In the genomic region with DNA sequence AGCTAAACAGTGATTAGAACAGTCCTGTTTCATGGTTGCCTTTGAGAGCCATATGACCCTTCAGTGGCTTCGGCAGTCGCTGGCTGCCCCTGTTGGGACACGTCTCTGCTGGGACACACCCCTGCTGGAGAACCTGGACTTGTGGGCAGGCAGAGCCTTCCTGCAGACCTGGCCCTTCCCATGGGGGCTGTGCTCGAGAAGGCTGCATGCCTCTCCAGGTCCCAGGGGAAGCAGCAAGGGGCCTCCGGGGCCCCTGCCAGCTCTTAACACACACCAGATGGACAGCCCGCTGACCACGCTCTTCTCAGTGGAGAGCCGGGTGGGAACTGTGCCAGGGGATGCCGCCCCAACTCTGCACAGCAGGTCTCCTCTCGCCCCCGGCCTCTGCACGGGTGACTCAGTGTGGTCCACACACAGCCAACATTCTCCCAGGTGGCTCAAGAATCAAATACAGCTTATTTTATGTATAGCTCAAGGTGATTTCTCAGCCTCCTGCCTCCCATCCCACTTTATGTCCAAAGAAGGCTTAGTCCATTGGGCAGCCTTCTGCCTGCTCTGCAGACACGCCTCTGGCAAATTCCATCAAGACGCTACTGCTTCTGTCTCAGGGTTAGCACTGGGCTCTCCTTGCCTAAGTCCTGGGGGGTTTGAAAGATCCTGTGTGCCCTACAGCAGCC, we compare ENCODE assay signal across 14 cellular contexts.
DNase-seq lines count a peak whose midpoint lies in the region; ATAC-seq and TF ChIP-seq lines count a peak whose summit lies in the region.
"Had no signal": no experiment of that assay in that cellular context is flagged by ENCODE, and none has a peak within 500 bp of the region (broad histone marks: within the 10 kb centered on the region; RNA-seq: fewer than 3 reads in every experiment).

No MANE protein-coding gene starts in this region.

- no peaks in the 10 kb centered on the region for H3K36me3 Mint-ChIP-seq in CD4-positive, alpha-beta memory T cell
- H3K36me3 Mint-ChIP-seq: CD4-positive, CD25-positive, alpha-beta regulatory T cell; immature natural killer cell had no signal

- H3K4me3 ChIP-seq in AG09309 (ENCODE audit: control insufficient read depth, low read depth, low read length) (no peak overlapping the region), cardiac fibroblast (replicated peaks in 1 of 2; ENCODE audit: low read depth in 2 of 2, low read length in 2 of 2) (no peak overlapping the region), left lung (no peak overlapping the region)
- no peak overlapping the region for H3K4me3 ChIP-seq in CD4-positive, alpha-beta memory T cell (ENCODE audit: low read length in 2 of 2)
- H3K4me3 ChIP-seq: K562, thyroid gland had no signal

- H3K27me3 Mint-ChIP-seq in CD4-positive, alpha-beta memory T cell, result peaks cover 0 to 1% of the 10 kb centered on the region in 2 donors

- no peaks in the 10 kb centered on the region for H3K9me3 ChIP-seq in left lung
- H3K9me3 ChIP-seq in CD4-positive, alpha-beta memory T cell (ENCODE audit: control insufficient read depth in 1 of 2, low read length in 2 of 2), result no peaks in the 10 kb centered on the region
- H3K9me3 ChIP-seq: thyroid gland had no signal

- H3K4me1 ChIP-seq in left lung, result peaks cover 0 to 6% of the 10 kb centered on the region in 2 donors
- H3K4me1 ChIP-seq in CD4-positive, alpha-beta memory T cell (ENCODE audit: insufficient read depth, low read length), result no peaks in the 10 kb centered on the region
- H3K4me1 ChIP-seq: thyroid gland had no signal

- H3K27ac Mint-ChIP-seq in CD4-positive, alpha-beta memory T cell, result no peak overlapping the region
- H3K27ac Mint-ChIP-seq: activated T-helper 2 cell treated with anti-CD3 and anti-CD28 coated beads, Interferon-gamma antibody, Interleukin-2, Interleukin-4, amounts not matched to agents 10 μg/mL and 5 μg/mL and 100 μg/mL, durations not matched to agents 14 hours and 24 hours and 36 hours; CD4-positive, CD25-positive, alpha-beta regulatory T cell; immature natural killer cell had no signal

- ATAC-seq in left lung (peak; percentile 29), GM18505 (IDR thresholded peaks at IDR 0.05; ENCODE audit: unreplicated experiment) (no peak), GM19328 (IDR thresholded peaks at IDR 0.05; ENCODE audit: unreplicated experiment) (no peak)
- ATAC-seq: K562 had no signal

- POLR2A ChIA-PET in CD4-positive, alpha-beta memory T cell (lab: Charles Lee; ENCODE audit: partially characterized antibody), result no interaction called here

- peaks cover 0 to 2% (median 0%) of the 10 kb centered on the region in 8 donors for H3K9me3 Mint-ChIP-seq in CD4-positive, alpha-beta memory T cell
- H3K9me3 Mint-ChIP-seq: activated T-helper 2 cell treated with anti-CD3 and anti-CD28 coated beads, Interferon-gamma antibody, Interleukin-2, Interleukin-4, amounts not matched to agents 10 μg/mL and 5 μg/mL and 100 μg/mL, durations not matched to agents 14 hours and 24 hours and 36 hours; CD4-positive, CD25-positive, alpha-beta regulatory T cell had no signal

- DNase-seq in AG09309 (ENCODE audit: low read depth), result peak; percentile 77
- DNase-seq in HT1080 (ENCODE audit: low read depth), result peak; percentile 37
- DNase-seq in cardiac fibroblast (ENCODE audit: low read depth in 2 of 2), result peak; percentile 68 to 93
- DNase-seq in left lung, result peak in 1 of 2 donors; percentile 58
- no peak for DNase-seq in inferior parietal cortex (ENCODE audit: extremely low spot score)
- DNase-seq in CD4-positive, alpha-beta memory T cell, result no peak
- DNase-seq: CD4-positive, CD25-positive, alpha-beta regulatory T cell; immature natural killer cell; NCI-H2171 had no signal

- no peak overlapping the region for H3K4me3 Mint-ChIP-seq in CD4-positive, alpha-beta memory T cell
- H3K4me3 Mint-ChIP-seq: CD4-positive, CD25-positive, alpha-beta regulatory T cell; immature natural killer cell had no signal

- no peak overlapping the region for H3K27ac ChIP-seq in left lung
- H3K27ac ChIP-seq in CD4-positive, alpha-beta memory T cell (ENCODE audit: low read depth, low read length), result no peak overlapping the region
- H3K27ac ChIP-seq: thyroid gland had no signal

- no peaks in the 10 kb centered on the region for H3K36me3 ChIP-seq in left lung
- H3K36me3 ChIP-seq in CD4-positive, alpha-beta memory T cell (ENCODE audit: insufficient read depth, low read length), result no peaks in the 10 kb centered on the region
- H3K36me3 ChIP-seq: thyroid gland had no signal

- TF ChIP-seq POLR2A in GM18505 (IDR thresholded peaks at IDR 0.05; ENCODE audit: borderline replicate concordance, extremely low read depth, insufficient read depth, insufficient read length), result no peak

- no peaks in the 10 kb centered on the region for H3K27me3 ChIP-seq in left lung
- no peaks in the 10 kb centered on the region for H3K27me3 ChIP-seq in CD4-positive, alpha-beta memory T cell (ENCODE audit: insufficient read depth, low read length)
- H3K27me3 ChIP-seq: thyroid gland had no signal

- intact Hi-C loops in left lung (cut with DNase I), result no loop called here
- intact Hi-C loops in CD4-positive, alpha-beta memory T cell (cut with micrococcal nuclease), result no loop called here

- TF ChIP-seq CTCF in AG09309 (IDR thresholded peaks at IDR 0.05; ENCODE audit: control insufficient read depth, insufficient read depth, low read depth, low read length, missing control alignments), result no peak
- TF ChIP-seq CTCF in cardiac fibroblast (IDR thresholded peaks at IDR 0.05; ENCODE audit: low read depth, low read length), result no peak
- TF ChIP-seq CTCF in left lung (IDR thresholded peaks at IDR 0.05), result no peak

- CTCF ChIA-PET in CD4-positive, alpha-beta memory T cell (lab: Charles Lee; ENCODE audit: partially characterized antibody), result no interaction called here

- peaks cover 0 to 2% (median 0%) of the 10 kb centered on the region in 4 donors for H3K4me1 Mint-ChIP-seq in CD4-positive, alpha-beta memory T cell
- H3K4me1 Mint-ChIP-seq: CD4-positive, CD25-positive, alpha-beta regulatory T cell had no signal

Comparison
In these comparisons a context has a peak if more than half of its experiments do, and no peak if none do; other contexts are left out.
1. DNase-seq: peak in AG09309 (single experiment), HT1080 (single experiment) and cardiac fibroblast (2 of 2); none in inferior parietal cortex (single experiment) and CD4-positive, alpha-beta memory T cell (0 of 5).